8 cellular contexts compared by ENCODE assay signal in the genomic region with DNA sequence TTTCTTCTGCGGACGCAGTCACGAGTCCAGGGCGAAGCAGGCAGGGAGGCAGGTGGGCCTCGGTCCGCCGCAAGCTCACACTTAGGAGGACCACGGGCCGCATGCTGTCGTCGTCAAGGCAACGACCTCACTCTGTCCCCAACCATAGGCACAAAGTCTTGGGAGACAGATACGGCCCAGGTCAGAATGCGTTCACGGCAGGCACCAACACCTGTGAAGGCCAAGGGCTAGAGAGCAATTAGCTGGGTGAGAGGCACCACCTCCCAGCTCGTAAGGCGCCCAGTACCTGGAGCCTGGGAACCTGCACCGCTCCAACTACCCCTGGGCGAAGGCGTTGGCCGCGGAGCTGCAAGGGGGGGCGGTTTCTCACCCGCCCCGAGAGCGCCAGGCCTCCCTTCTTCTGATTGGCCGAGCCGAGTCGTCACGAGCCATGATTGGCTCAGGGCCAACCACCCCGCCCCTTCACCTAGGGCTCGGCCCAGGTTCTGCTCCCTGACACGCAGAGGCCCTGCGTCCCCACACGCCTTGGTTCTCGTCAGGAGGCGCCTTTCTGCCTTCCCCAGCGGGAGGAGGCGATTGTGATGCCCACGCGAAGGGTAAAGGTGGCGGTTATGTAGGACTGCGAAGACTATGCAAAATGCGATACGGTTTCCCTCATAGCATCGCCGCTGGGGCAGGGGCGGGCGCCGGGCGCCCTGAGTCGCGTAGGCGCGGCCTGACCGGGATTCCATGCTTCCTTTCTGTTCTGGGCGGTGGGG. TPM values are rescaled to one million over a fixed set of nuclear protein-coding genes. Genes with fewer than 3 reads are reported as not detected.
DNase-seq lines count a peak whose midpoint lies in the region; ATAC-seq, FAIRE-seq and TF ChIP-seq lines count a peak whose summit lies in the region.

A gene (minus strand): TSS at position 355 of the 758 bp plus-strand sequence. CDS start 4,540 bp downstream, outside the sequence.

- no peak within 1 kb of the TSS for H3K27ac Mint-ChIP-seq in neural progenitor cell
- H3K27ac Mint-ChIP-seq in stimulated activated naive CD8-positive, alpha-beta T cell treated with anti-CD3 and anti-CD28 coated beads, Interleukin-15, amount 100 ng/mL, for 72 hours = peak within 1 kb of the TSS; percentile 71 to 90

- no peaks in the 10 kb centered on the region for H3K79me2 ChIP-seq in OCI-LY7 (ENCODE audit: insufficient read depth, low read depth, low read length)
- no peaks in the 10 kb centered on the region for H3K79me2 ChIP-seq in neural progenitor cell (ENCODE audit: low read depth)

- POLR2A ChIA-PET in OCI-LY7 (lab: Charles Lee) = interaction anchor here (0.5 to 1.7 kb wide), 2 partner anchors 17 to 1012 kb away, joined by 3 to 6 read pairs; no protein-coding TSS in a partner anchor

- peak; percentile 99 for ATAC-seq in HG03442 (IDR thresholded peaks at IDR 0.05; ENCODE audit: unreplicated experiment)
- peak; percentile 99 for ATAC-seq in stimulated activated naive CD8-positive, alpha-beta T cell treated with anti-CD3 and anti-CD28 coated beads, Interleukin-15, amount 100 ng/mL, for 72 hours

- TF ChIP-seq CTCF in AG10803 (conservative IDR thresholded peaks at IDR 0.05; ENCODE audit: low read length) (no peak), OCI-LY7 (conservative IDR thresholded peaks at IDR 0.05; ENCODE audit: low read length) (no peak), neural progenitor cell (IDR thresholded peaks at IDR 0.05) (no peak)

- H3K9me3 ChIP-seq in OCI-LY7 (ENCODE audit: low read length) = no peaks in the 10 kb centered on the region
- H3K9me3 ChIP-seq in neural progenitor cell (ENCODE audit: low read depth) = no peaks in the 10 kb centered on the region

- no peaks in the 10 kb centered on the region for H3K4me1 ChIP-seq in OCI-LY7 (ENCODE audit: insufficient read depth, low read length, poor library complexity, severe bottlenecking)
- H3K4me1 ChIP-seq in neural progenitor cell = peaks cover 4% of the 10 kb centered on the region

- no peaks in the 10 kb centered on the region for H3F3A ChIP-seq in neural progenitor cell (ENCODE audit: low read depth)

- BruUV-seq in OCI-LY7 (replicated peaks; lab: Mats Ljungman, UMichigan) = no TSS peak

- CTCF ChIA-PET in OCI-LY7 (lab: Charles Lee; ENCODE audit: unreplicated experiment) = no interaction called here

- peak; percentile 36 for DNase-seq in AG10803 (ENCODE audit: low read depth)
- peak; percentile 69 for DNase-seq in GM19240 (ENCODE audit: insufficient read length, low spot score)
- DNase-seq in OCI-LY7 (ENCODE audit: low spot score) = peak; percentile 52
- peak; percentile 85 for DNase-seq in activated gamma-delta T cell treated with anti-CD3 and anti-CD28 coated beads, Interleukin-2, amount 50 U/mL, for 16 hours (ENCODE audit: low read depth)
- DNase-seq in frontal cortex (ENCODE audit: low spot score in 2 of 2) = peak; percentile 66 to 77
- DNase-seq in neural progenitor cell (ENCODE audit: low spot score) = peak; percentile 93
- peak; percentile 90 to 93 for DNase-seq in stimulated activated naive CD8-positive, alpha-beta T cell treated with anti-CD3 and anti-CD28 coated beads, Interleukin-15, amount 100 ng/mL, for 72 hours

- intact Hi-C loops in OCI-LY7 (cut with micrococcal nuclease; ENCODE audit: unreplicated experiment) = no loop called here

- FAIRE-seq in frontal cortex (lab: Jason Lieb, UNC) = no peak

- peaks cover 8% of the 10 kb centered on the region for H3K4me1 Mint-ChIP-seq in neural progenitor cell
- peaks cover 28% of the 10 kb centered on the region for H3K4me1 Mint-ChIP-seq in stimulated activated naive CD8-positive, alpha-beta T cell treated with anti-CD3 and anti-CD28 coated beads, Interleukin-15, amount 100 ng/mL, for 72 hours

- H2AFZ ChIP-seq in OCI-LY7 (ENCODE audit: low read length) = peak within 1 kb of the TSS; percentile 90
- H2AFZ ChIP-seq in neural progenitor cell (replicated peaks) = peak within 1 kb of the TSS; percentile 75

- H3K9me3 Mint-ChIP-seq in neural progenitor cell = no peaks in the 10 kb centered on the region
- H3K9me3 Mint-ChIP-seq in stimulated activated naive CD8-positive, alpha-beta T cell treated with anti-CD3 and anti-CD28 coated beads, Interleukin-15, amount 100 ng/mL, for 72 hours = no peaks in the 10 kb centered on the region

- no peaks in the 10 kb centered on the region for H3K9me2 ChIP-seq in OCI-LY7 (ENCODE audit: insufficient read depth, low read length)

- H3K27ac ChIP-seq in OCI-LY7 (ENCODE audit: low read depth, low read length, poor library complexity, severe bottlenecking) (no peak within 1 kb of the TSS), neural progenitor cell (no peak within 1 kb of the TSS)

- H3K9ac ChIP-seq in neural progenitor cell = no peak within 1 kb of the TSS

- H3K4me2 ChIP-seq in OCI-LY7 (ENCODE audit: low read length) (peak within 1 kb of the TSS; percentile 67), neural progenitor cell (peak within 1 kb of the TSS; percentile 77)

- H3K27me3 Mint-ChIP-seq in neural progenitor cell (ENCODE audit: insufficient read depth, low read depth) = peaks cover 2% of the 10 kb centered on the region
- no peaks in the 10 kb centered on the region for H3K27me3 Mint-ChIP-seq in stimulated activated naive CD8-positive, alpha-beta T cell treated with anti-CD3 and anti-CD28 coated beads, Interleukin-15, amount 100 ng/mL, for 72 hours

- no peaks in the 10 kb centered on the region for H3K36me3 Mint-ChIP-seq in neural progenitor cell

- H3K4me3 ChIP-seq in AG10803 (ENCODE audit: low read length) = peak within 1 kb of the TSS; percentile 72
- H3K4me3 ChIP-seq in OCI-LY7 (ENCODE audit: low read depth, low read length, poor library complexity, severe bottlenecking) = peak within 1 kb of the TSS; percentile 58
- H3K4me3 ChIP-seq in neural progenitor cell = peak within 1 kb of the TSS; percentile 57

- H3K36me3 ChIP-seq in OCI-LY7 (ENCODE audit: insufficient read depth, low read length) (no peaks in the 10 kb centered on the region), neural progenitor cell (no peaks in the 10 kb centered on the region)

- H3K4me3 Mint-ChIP-seq in neural progenitor cell = peak within 1 kb of the TSS; percentile 87
- peak within 1 kb of the TSS; percentile 88 to 89 for H3K4me3 Mint-ChIP-seq in stimulated activated naive CD8-positive, alpha-beta T cell treated with anti-CD3 and anti-CD28 coated beads, Interleukin-15, amount 100 ng/mL, for 72 hours

- no peaks in the 10 kb centered on the region for H3K27me3 ChIP-seq in neural progenitor cell

- H4K20me1 ChIP-seq in OCI-LY7 (ENCODE audit: insufficient read depth, low read length) (no peaks in the 10 kb centered on the region), neural progenitor cell (ENCODE audit: low read depth) (no peaks in the 10 kb centered on the region)

RNA-seq across cellular contexts. Expression of the gene that starts here (rescaled TPM):
- total RNA-seq in OCI-LY7 (2014; rRNA removed; shearing (Covaris generic)) = 0.06 and 0.13 TPM in 2 replicates
- 0.15 and 0.19 TPM in 2 replicates for total RNA-seq in OCI-LY7 (2022)
- total RNA-seq in frontal cortex = 60.7 TPM
- total RNA-seq in neural progenitor cell (ENCODE audit: low replicate concordance) = 1.2 and 2.9 TPM in 2 replicates

Comparison
In these comparisons a context has a peak if more than half of its experiments do, and no peak if none do; other contexts are left out.
1. RNA of the gene that starts here (total RNA-seq): 60.7 TPM in frontal cortex (single experiment); 1.2 to 2.9 TPM in neural progenitor cell and 0.06 to 0.19 TPM in OCI-LY7; every median in the first group is over 10 times any median in the second.
2. Peak in DNase-seq, H3K4me3 ChIP-seq and H3K4me2 ChIP-seq in OCI-LY7; RNA of the gene not detected or under 1 TPM.
3. DNase-seq: peak in every context shown above with its lines; median percentile 93 in neural progenitor cell; 92 in stimulated activated naive CD8-positive, alpha-beta T cell treated with anti-CD3 and anti-CD28 coated beads, Interleukin-15, amount 100 ng/mL, for 72 hours; 85 in activated gamma-delta T cell treated with anti-CD3 and anti-CD28 coated beads, Interleukin-2, amount 50 U/mL, for 16 hours; 72 in frontal cortex; 69 in GM19240; 52 in OCI-LY7; 36 in AG10803.
4. Peak in every context shown above with its lines, with median percentiles within 50 percentile points of each other: H3K4me3 ChIP-seq.